In the genomic region with DNA sequence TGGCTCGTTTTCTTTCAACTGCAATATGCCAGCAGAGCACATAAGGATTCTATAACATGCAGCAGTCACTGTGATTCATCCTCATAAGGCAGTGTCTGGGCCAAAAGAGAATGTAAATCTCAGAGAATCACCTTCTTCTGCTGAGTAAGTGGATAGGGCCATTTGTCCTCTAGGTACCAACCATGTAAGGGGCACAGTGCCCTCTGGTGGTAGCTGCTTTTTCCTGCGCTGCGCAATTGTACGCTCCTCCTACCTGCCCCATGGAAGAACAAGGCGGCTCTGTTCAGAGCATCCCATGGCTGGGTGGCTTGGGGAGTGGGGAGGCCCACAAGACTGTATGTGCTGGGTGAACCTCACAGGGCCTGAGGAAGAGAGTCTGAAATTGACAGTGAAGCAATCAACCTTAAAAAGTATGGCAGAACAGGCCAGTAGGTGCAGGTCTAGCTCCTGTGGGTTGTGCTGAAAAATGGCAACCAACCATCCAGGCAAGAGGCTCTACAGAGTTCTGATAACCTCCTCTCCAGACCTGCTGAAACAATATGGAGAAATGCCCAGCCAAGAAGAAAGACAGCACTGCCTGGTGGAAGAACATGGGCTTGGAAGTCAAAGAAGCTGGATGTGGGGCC, we compare ENCODE assay signal across 8 cellular contexts.
DNase-seq lines count a peak whose midpoint lies in the region; ATAC-seq and TF ChIP-seq lines count a peak whose summit lies in the region.

No MANE protein-coding gene starts in this region.

- no peak overlapping the region for H2AFZ ChIP-seq in fibroblast of lung (ENCODE audit: low read length)

- H3K27me3 Mint-ChIP-seq in naive thymus-derived CD4-positive, alpha-beta T cell: peaks cover 0 to 7% (median 0%) of the 10 kb centered on the region in 5 donors

- peak; percentile 23 for DNase-seq in G401 (ENCODE audit: low spot score)
- DNase-seq in NCI-H526 treated with DMSO at 0.1 percent for 48 hours (lab: John Stamatoyannopoulos, UW): peak; percentile 4
- peak; percentile 6 for DNase-seq in activated CD8-positive, alpha-beta memory T cell treated with anti-CD3 and anti-CD28 coated beads, Interleukin-2, amount 50 U/mL, for 24 hours (ENCODE audit: extremely low read depth)
- peak; percentile 74 to 80 for DNase-seq in fibroblast of lung (ENCODE audit: low read depth in 2 of 2)
- peak in 2 of 9 donors; percentile 10 to 36 for DNase-seq in naive thymus-derived CD4-positive, alpha-beta T cell
- DNase-seq in substantia nigra (lab: John Stamatoyannopoulos, UW): peak in 48 of 49 donors; percentile 13 to 89 (median 69)
- no peak for DNase-seq in NCI-H1417 treated with DMSO at 0.1 percent for 48 hours (lab: John Stamatoyannopoulos, UW)

- in situ Hi-C loops in G401 (cut with HindIII; ENCODE audit: low sequenced_read_pairs): no loop called here

- no peaks in the 10 kb centered on the region for H3K27me3 ChIP-seq in fibroblast of lung (ENCODE audit: control insufficient read depth, insufficient read depth, low read length)
- no peaks in the 10 kb centered on the region for H3K27me3 ChIP-seq in naive thymus-derived CD4-positive, alpha-beta T cell (ENCODE audit: control insufficient read depth in 2 of 2, insufficient read depth in 2 of 2, low read length in 2 of 2)

- no peaks in the 10 kb centered on the region for H3K36me3 Mint-ChIP-seq in naive thymus-derived CD4-positive, alpha-beta T cell

- POLR2A ChIA-PET in naive thymus-derived CD4-positive, alpha-beta T cell (lab: Charles Lee): no interaction called here

- peak; percentile 82 for ATAC-seq in HG02759 (IDR thresholded peaks at IDR 0.05; ENCODE audit: unreplicated experiment)
- peak; percentile 46 for ATAC-seq in naive thymus-derived CD4-positive, alpha-beta T cell

- H3K4me2 ChIP-seq in fibroblast of lung (ENCODE audit: extremely low read depth, insufficient read depth, low read length): no peak overlapping the region

- H3K9me3 Mint-ChIP-seq in naive thymus-derived CD4-positive, alpha-beta T cell: peaks cover 0 to 6% (median 2%) of the 10 kb centered on the region in 11 donors

- H3K4me3 ChIP-seq in fibroblast of lung (replicated peaks in 1 of 4; ENCODE audit: control extremely low read depth in 1 of 4, insufficient read depth in 1 of 4, low read depth in 3 of 4, low read length in 4 of 4): no peak overlapping the region
- no peak overlapping the region for H3K4me3 ChIP-seq in naive thymus-derived CD4-positive, alpha-beta T cell (ENCODE audit: low read length)

- H3K36me3 ChIP-seq in fibroblast of lung (ENCODE audit: control insufficient read depth, insufficient read depth, low read length): no peaks in the 10 kb centered on the region
- H3K36me3 ChIP-seq in naive thymus-derived CD4-positive, alpha-beta T cell (ENCODE audit: control insufficient read depth in 2 of 3, insufficient read depth in 3 of 3, low read length in 3 of 3): no peaks in the 10 kb centered on the region

- no peaks in the 10 kb centered on the region for H3K9me3 ChIP-seq in fibroblast of lung (ENCODE audit: control insufficient read depth, insufficient read depth, low read depth, low read length)
- no peaks in the 10 kb centered on the region for H3K9me3 ChIP-seq in naive thymus-derived CD4-positive, alpha-beta T cell (ENCODE audit: control insufficient read depth in 2 of 3, low read length in 3 of 3)

- H3K4me3 Mint-ChIP-seq in naive thymus-derived CD4-positive, alpha-beta T cell: no peak overlapping the region

- no peaks in the 10 kb centered on the region for H4K20me1 ChIP-seq in fibroblast of lung (ENCODE audit: control insufficient read depth, extremely low read depth, insufficient read depth, low read length)

- H3K27ac ChIP-seq in fibroblast of lung (ENCODE audit: insufficient read depth, low read length) (no peak overlapping the region), substantia nigra (ENCODE audit: low read depth, low read length, poor library complexity, severe bottlenecking) (peak overlapping the region; percentile 71)
- no peak overlapping the region for H3K27ac ChIP-seq in naive thymus-derived CD4-positive, alpha-beta T cell (ENCODE audit: low read depth, low read length)

- no peak overlapping the region for H3K9ac ChIP-seq in fibroblast of lung (ENCODE audit: insufficient read depth, low read length)

- no peaks in the 10 kb centered on the region for H3K79me2 ChIP-seq in fibroblast of lung (ENCODE audit: control insufficient read depth, insufficient read depth, low read length)

- intact Hi-C loops in naive thymus-derived CD4-positive, alpha-beta T cell (cut with micrococcal nuclease): loop anchor here in 1 of 2 donors (1.0 to 5.0 kb wide), 2 partner anchors 767 to 882 kb away; no protein-coding TSS in a partner anchor

- no peaks in the 10 kb centered on the region for H3K4me1 Mint-ChIP-seq in naive thymus-derived CD4-positive, alpha-beta T cell

- CTCF ChIA-PET in naive thymus-derived CD4-positive, alpha-beta T cell (lab: Charles Lee): no interaction called here

- no peaks in the 10 kb centered on the region for H3K4me1 ChIP-seq in fibroblast of lung (ENCODE audit: control insufficient read depth, extremely low read depth, insufficient read depth, low read length)
- H3K4me1 ChIP-seq in naive thymus-derived CD4-positive, alpha-beta T cell (ENCODE audit: control insufficient read depth in 2 of 2, insufficient read depth in 2 of 2, low read length in 2 of 2): no peaks in the 10 kb centered on the region

- peak; percentile 78 to 83 for TF ChIP-seq CTCF in fibroblast of lung (conservative IDR thresholded peaks at IDR 0.05 in 1 of 2, IDR thresholded peaks at IDR 0.05 in 1 of 2; ENCODE audit: low read depth in 1 of 2, low read length in 2 of 2)

- H3K27ac Mint-ChIP-seq in naive thymus-derived CD4-positive, alpha-beta T cell: no peak overlapping the region
